Comparison of ENCODE assay signal across 12 cellular contexts in genomic region chr5:66829826-66830225, GRCh38.
DNase-seq lines count a peak whose midpoint lies in the region; ATAC-seq, FAIRE-seq and TF ChIP-seq lines count a peak whose summit lies in the region.
"Had no signal": no experiment of that assay in that cellular context is flagged by ENCODE, and none has a peak within 500 bp of the region (broad histone marks: within the 10 kb centered on the region; RNA-seq: fewer than 3 reads in every experiment).

No MANE protein-coding gene starts in this region.

- peak; percentile 19 for DNase-seq in GM03348 (ENCODE audit: low spot score)
- DNase-seq in M059J (ENCODE audit: low read depth) = peak; percentile 42
- peak; percentile 24 for DNase-seq in brain microvascular endothelial cell
- DNase-seq in NCI-H1417 treated with DMSO at 0.1 percent for 48 hours (lab: John Stamatoyannopoulos, UW) = no peak
- DNase-seq in GM12891 (ENCODE audit: insufficient read length, low spot score) = no peak
- DNase-seq in activated CD4-positive, CD25-positive, alpha-beta regulatory T cell (lab: John Stamatoyannopoulos, UW) = no peak
- DNase-seq in CD8-positive, alpha-beta T cell = no peak
- DNase-seq: cerebellar nuclear complex, KBM-7, sigmoid colon had no signal

- H3K9me3 Mint-ChIP-seq in CD8-positive, alpha-beta T cell = no peaks in the 10 kb centered on the region

- CTCF ChIA-PET in CD8-positive, alpha-beta T cell (lab: Charles Lee) = interaction anchor here (3.8 kb wide), 1 partner anchor 15 kb away, joined by 19 read pairs; no protein-coding TSS in a partner anchor

- in situ Hi-C loops in brain microvascular endothelial cell (cut with HindIII; ENCODE audit: low pct_ligation_motif_present, low sequenced_read_pairs) = no loop called here

- POLR2A ChIA-PET in CD8-positive, alpha-beta T cell (lab: Charles Lee) = no interaction called here

- H3K36me3 Mint-ChIP-seq in CD8-positive, alpha-beta T cell = no peaks in the 10 kb centered on the region

- peak overlapping the region; percentile 12 for H3K27ac ChIP-seq in brain microvascular endothelial cell
- H3K27ac ChIP-seq in mesodermal cell (ENCODE audit: low read depth, low read length, severe bottlenecking) = peak overlapping the region; percentile 76
- no peak overlapping the region for H3K27ac ChIP-seq in CD8-positive, alpha-beta T cell (ENCODE audit: low read depth, low read length)

- H3K9me3 ChIP-seq in mesodermal cell (ENCODE audit: control insufficient read depth, low read length) = no peaks in the 10 kb centered on the region
- no peaks in the 10 kb centered on the region for H3K9me3 ChIP-seq in CD8-positive, alpha-beta T cell (ENCODE audit: low read length)
- H3K9me3 ChIP-seq: sigmoid colon, stomach had no signal

- no peak for ATAC-seq in CD8-positive, alpha-beta T cell

- H3K27ac Mint-ChIP-seq in CD8-positive, alpha-beta T cell = no peak overlapping the region

- H3K27me3 Mint-ChIP-seq in CD8-positive, alpha-beta T cell (ENCODE audit: low read depth) = peaks cover 40% of the 10 kb centered on the region

- H3K36me3 ChIP-seq in brain microvascular endothelial cell (replicated peaks) (no peaks in the 10 kb centered on the region), mesodermal cell (ENCODE audit: control insufficient read depth, insufficient read depth, low read length) (no peaks in the 10 kb centered on the region)
- H3K36me3 ChIP-seq in CD8-positive, alpha-beta T cell (ENCODE audit: insufficient read depth, low read length) = no peaks in the 10 kb centered on the region
- H3K36me3 ChIP-seq: sigmoid colon, stomach had no signal

- TF ChIP-seq CTCF in brain microvascular endothelial cell (IDR thresholded peaks at IDR 0.05; ENCODE audit: low read depth, low read length, missing control alignments) = no peak
- TF ChIP-seq CTCF in CD8-positive, alpha-beta T cell (IDR thresholded peaks at IDR 0.05) = no peak

- WGBS in mesodermal cell (ENCODE audit: insufficient coverage in 2 of 2), 2 experiments = no CpG with 5 or more reads among the region's 2 CpGs

- no peaks in the 10 kb centered on the region for H3K27me3 ChIP-seq in brain microvascular endothelial cell (replicated peaks)
- H3K27me3 ChIP-seq in CD8-positive, alpha-beta T cell (ENCODE audit: insufficient read depth, low read length) = no peaks in the 10 kb centered on the region
- H3K27me3 ChIP-seq: sigmoid colon had no signal

- H3K4me1 Mint-ChIP-seq in CD8-positive, alpha-beta T cell (ENCODE audit: low read depth) = peaks cover 23% of the 10 kb centered on the region

- no peak overlapping the region for H3K4me3 Mint-ChIP-seq in CD8-positive, alpha-beta T cell

- TF ChIP-seq POLR2A in GM12891 (IDR thresholded peaks at IDR 0.05; ENCODE audit: low read depth, low read length) = no peak

- H3K4me3 ChIP-seq in brain microvascular endothelial cell (ENCODE audit: low read depth, low read length) = no peak overlapping the region
- H3K4me3 ChIP-seq in mesodermal cell (ENCODE audit: extremely low read depth, insufficient read depth, low read length, poor library complexity, severe bottlenecking) = no peak overlapping the region
- no peak overlapping the region for H3K4me3 ChIP-seq in CD8-positive, alpha-beta T cell (ENCODE audit: low read depth, low read length)

- no peak for FAIRE-seq in GM12891 (lab: Jason Lieb, UNC)

- intact Hi-C loops in CD8-positive, alpha-beta T cell (cut with DNase I, micrococcal nuclease) = no loop called here

- peaks cover 16% of the 10 kb centered on the region for H3K4me1 ChIP-seq in mesodermal cell (ENCODE audit: control insufficient read depth, insufficient read depth, low read length, poor library complexity, severe bottlenecking)
- H3K4me1 ChIP-seq in CD8-positive, alpha-beta T cell (ENCODE audit: insufficient read depth, low read length) = peaks cover 11% of the 10 kb centered on the region

TF ChIP-seq in GM12891, 5 proteins besides CTCF, POLR2A, EP300 and RAD21:
- TF ChIP-seq TAF1 (IDR thresholded peaks at IDR 0.05; ENCODE audit: low read depth, low read length) (no peak), POU2F2 (IDR thresholded peaks at IDR 0.05; ENCODE audit: low read depth, low read length) (no peak), SPI1 (IDR thresholded peaks at IDR 0.05; ENCODE audit: low read depth, low read length) (no peak)
TF ChIP-seq in GM12891: peak in this region for 0.

Comparison
In these comparisons a context has a peak if more than half of its experiments do, and no peak if none do; other contexts are left out.
1. DNase-seq: peak in GM03348 (single experiment), M059J (single experiment) and brain microvascular endothelial cell (single experiment); none in NCI-H1417 treated with DMSO at 0.1 percent for 48 hours (single experiment), GM12891 (single experiment), activated CD4-positive, CD25-positive, alpha-beta regulatory T cell (0 of 4) and CD8-positive, alpha-beta T cell (0 of 7).